1 cellular context compared by ENCODE assay signal in the genomic region with DNA sequence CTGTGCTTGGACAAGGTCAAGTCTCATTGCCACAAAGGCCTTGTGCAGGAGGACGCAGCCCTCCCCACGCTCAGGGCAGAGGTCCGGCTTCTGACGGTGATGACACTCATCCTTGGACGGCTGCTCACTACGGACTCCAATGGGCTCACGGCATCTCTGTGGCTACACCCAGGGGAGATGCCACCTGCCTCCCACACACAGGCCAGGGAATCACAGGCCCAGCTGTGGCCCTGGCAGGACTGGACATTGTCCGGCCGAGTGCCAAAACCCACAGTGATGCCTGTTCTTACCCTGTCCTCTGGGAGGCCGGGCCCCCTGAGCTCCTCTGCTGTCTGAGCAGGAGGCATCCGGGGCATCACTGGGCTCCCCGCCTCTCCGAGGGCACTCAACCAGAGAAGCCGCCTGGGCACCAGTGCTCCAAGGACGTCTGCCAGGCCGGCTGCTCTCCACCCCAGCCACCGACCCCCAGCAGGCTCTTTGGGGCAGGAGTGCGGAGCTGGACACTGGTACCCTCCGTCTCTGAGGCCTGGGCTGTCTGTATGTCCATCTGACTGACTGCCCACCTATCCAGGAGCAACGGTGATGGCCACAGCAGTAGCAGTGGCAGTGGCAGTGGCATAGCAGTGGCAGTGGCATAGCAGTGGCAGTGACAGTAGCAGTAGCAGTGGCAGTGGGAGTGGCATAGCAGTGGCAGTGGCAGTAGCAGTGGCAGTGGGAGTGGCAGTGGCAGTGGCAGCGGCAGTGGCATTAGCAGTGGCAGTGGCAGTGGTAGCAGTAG.
TF ChIP-seq lines count a peak whose summit lies in the region.

No MANE protein-coding gene starts in this region.

TF ChIP-seq in H1, 55 proteins besides CTCF, POLR2A, EP300 and RAD21:
- TF ChIP-seq EGR1 (IDR thresholded peaks at IDR 0.05; ENCODE audit: borderline replicate concordance, low read depth, low read length) (peak; percentile 90; the same call in 1 of the 2 replicates), JUND (IDR thresholded peaks at IDR 0.05; ENCODE audit: low read length) (no peak)
